13 cellular contexts compared by ENCODE assay signal in genomic region chr1:234618726-234619049, GRCh38. TPM values are rescaled to one million over a fixed set of nuclear protein-coding genes. Genes with fewer than 3 reads are reported as not detected.
DNase-seq lines count a peak whose midpoint lies in the region; ATAC-seq, FAIRE-seq and TF ChIP-seq lines count a peak whose summit lies in the region.
"Had no signal": no experiment of that assay in that cellular context is flagged by ENCODE, and none has a peak within 500 bp of the region (broad histone marks: within the 10 kb centered on the region; RNA-seq: fewer than 3 reads in every experiment).

No MANE protein-coding gene starts in this region.

- H3K4me1 ChIP-seq in heart left ventricle (peaks cover 3 to 54% (median 23%) of the 10 kb centered on the region in 12 donors), H1 (replicated peaks in 1 of 4; ENCODE audit: control insufficient read depth in 3 of 4, insufficient read depth in 4 of 4, low read length in 3 of 4) (peaks cover 0 to 12% (median 5%) of the 10 kb centered on the region in 4 experiments; a peak in 3 of 7 replicates), muscle layer of duodenum (ENCODE audit: control insufficient read depth in 1 of 2, insufficient read depth in 2 of 2, low read length in 2 of 2) (peaks cover 11 to 29% of the 10 kb centered on the region in 2 donors), upper lobe of right lung (peaks cover 55% of the 10 kb centered on the region)

- H3K27ac Mint-ChIP-seq in activated T-helper 2 cell treated with anti-CD3 and anti-CD28 coated beads, Interferon-gamma antibody, Interleukin-2, Interleukin-4, amounts not matched to agents 10 μg/mL and 5 μg/mL and 100 μg/mL, durations not matched to agents 14 hours and 24 hours and 36 hours: no peak overlapping the region
- H3K27ac Mint-ChIP-seq: naive B cell had no signal

- no peaks in the 10 kb centered on the region for H3K27me3 ChIP-seq in heart left ventricle
- H3K27me3 ChIP-seq in H1 (replicated peaks in 1 of 4; ENCODE audit: control insufficient read depth in 3 of 4, extremely low read depth in 1 of 4, insufficient read depth in 3 of 4, low read length in 3 of 4): no peaks in the 10 kb centered on the region
- no peaks in the 10 kb centered on the region for H3K27me3 ChIP-seq in muscle layer of duodenum (ENCODE audit: low read depth, low read length)
- H3K27me3 ChIP-seq in upper lobe of right lung: no peaks in the 10 kb centered on the region

- H3K4me3 Mint-ChIP-seq in activated T-helper 2 cell treated with anti-CD3 and anti-CD28 coated beads, Interferon-gamma antibody, Interleukin-2, Interleukin-4, amounts not matched to agents 10 μg/mL and 5 μg/mL and 100 μg/mL, durations not matched to agents 14 hours and 24 hours and 36 hours (ENCODE audit: low read depth): no peak overlapping the region
- H3K4me3 Mint-ChIP-seq: naive B cell had no signal

- H3K23me2 ChIP-seq in H1 (ENCODE audit: low read depth, low read length): no peaks in the 10 kb centered on the region

- H4K20me1 ChIP-seq in H1 (replicated peaks in 1 of 2; ENCODE audit: control insufficient read depth in 1 of 2, insufficient read depth in 2 of 2, low read length in 2 of 2): no peaks in the 10 kb centered on the region

- H2AFZ ChIP-seq in H1 (ENCODE audit: low read length): no peak overlapping the region

- intact Hi-C loops in heart left ventricle (cut with DNase I) (loop anchor here in 5 of 10 donors (10.0 kb wide), 5 partner anchors 266 to 376 kb away; no protein-coding TSS in a partner anchor), Right ventricle myocardium superior (cut with DNase I) (no loop called here), upper lobe of right lung (cut with DNase I) (no loop called here)
- intact Hi-C loops in activated T-helper 2 cell treated with anti-CD3 and anti-CD28 coated beads, Interferon-gamma antibody, Interleukin-2, Interleukin-4, amounts not matched to agents 10 μg/mL and 5 μg/mL and 100 μg/mL, durations not matched to agents 14 hours and 24 hours and 36 hours (cut with micrococcal nuclease): no loop called here

- peak overlapping the region; percentile 3; the same call in 1 of the 2 replicates for H2BK12ac ChIP-seq in H1 (ENCODE audit: low read depth, low read length)

- peaks cover 25% of the 10 kb centered on the region for H3K4me1 Mint-ChIP-seq in activated T-helper 2 cell treated with anti-CD3 and anti-CD28 coated beads, Interferon-gamma antibody, Interleukin-2, Interleukin-4, amounts not matched to agents 10 μg/mL and 5 μg/mL and 100 μg/mL, durations not matched to agents 14 hours and 24 hours and 36 hours (ENCODE audit: low read depth)

- CTCF ChIA-PET in H1 (lab: Charles Lee; ENCODE audit: partially characterized antibody): interaction anchor here (1.2 kb wide), 1 partner anchor 473 kb away, joined by 3 read pairs; no protein-coding TSS in a partner anchor

- H3K27me3 Mint-ChIP-seq in activated T-helper 2 cell treated with anti-CD3 and anti-CD28 coated beads, Interferon-gamma antibody, Interleukin-2, Interleukin-4, amounts not matched to agents 10 μg/mL and 5 μg/mL and 100 μg/mL, durations not matched to agents 14 hours and 24 hours and 36 hours (ENCODE audit: low read depth): no peaks in the 10 kb centered on the region
- H3K27me3 Mint-ChIP-seq: naive B cell had no signal

- H3K36me3 ChIP-seq in heart left ventricle (no peaks in the 10 kb centered on the region), H1 (ENCODE audit: control insufficient read depth in 2 of 4, insufficient read depth in 4 of 4, low read length in 3 of 4) (no peaks in the 10 kb centered on the region), muscle layer of duodenum (ENCODE audit: control insufficient read depth in 1 of 2, insufficient read depth in 2 of 2, low read length in 2 of 2) (peaks cover 0 to 13% of the 10 kb centered on the region in 2 donors), upper lobe of right lung (no peaks in the 10 kb centered on the region)

- no peak overlapping the region for H3K9ac ChIP-seq in H1 (replicated peaks in 1 of 4; ENCODE audit: extremely low read depth in 1 of 4, low read depth in 3 of 4, low read length in 3 of 4)

- H2BK120ac ChIP-seq in H1 (replicated peaks; ENCODE audit: low read depth, low read length): peak overlapping the region; percentile 96

- DNase-seq in heart left ventricle: no peak
- no peak for DNase-seq in Right ventricle myocardium superior
- DNase-seq in H1 (ENCODE audit: low read depth in 1 of 2, low spot score in 2 of 2): no peak
- DNase-seq in upper lobe of right lung: no peak
- DNase-seq in activated T-helper 2 cell treated with anti-CD3 and anti-CD28 coated beads, Interferon-gamma antibody, Interleukin-2, Interleukin-4, amounts not matched to agents 10 μg/mL and 5 μg/mL and 100 μg/mL, durations not matched to agents 14 hours and 24 hours and 36 hours (ENCODE audit: low spot score): no peak
- DNase-seq in NCI-H1436 (lab: John Stamatoyannopoulos, UW): no peak
- DNase-seq: activated T-cell treated with anti-CD3 and anti-CD28 coated beads for 4 hours; central memory CD4-positive, alpha-beta T cell; GOT3; naive B cell; stimulated activated CD4-positive, alpha-beta T cell treated with anti-CD3 and anti-CD28 coated beads, Interleukin-2, amount 100 ng/mL, for 48 hours had no signal

- 67 to 82% (median 79%) methylated on average over 5 of the region's 5 CpGs for WGBS in heart left ventricle, 4 donors
- 74% methylated on average over 5 of the region's 5 CpGs; no CpG with 5 or more reads in 1 of the 2 experiments for WGBS in H1 (ENCODE audit: extremely low coverage in 1 of 2, insufficient coverage in 1 of 2, insufficient read length in 1 of 2, insufficient replicate concordance in 2 of 2, low coverage in 1 of 2, low lambda C conversion rate in 2 of 2, missing lambda C conversion rate in 1 of 2), 2 experiments

- no peak overlapping the region for H3K14ac ChIP-seq in H1 (ENCODE audit: insufficient read length)

- H3K9me3 ChIP-seq in heart left ventricle (no peaks in the 10 kb centered on the region), H1 (ENCODE audit: insufficient read depth in 2 of 2, low read depth in 1 of 2, low read length in 1 of 2) (no peaks in the 10 kb centered on the region), muscle layer of duodenum (ENCODE audit: control insufficient read depth in 1 of 2, low read length in 2 of 2) (no peaks in the 10 kb centered on the region), upper lobe of right lung (no peaks in the 10 kb centered on the region)

- no peak overlapping the region for H4K8ac ChIP-seq in H1 (ENCODE audit: extremely low read depth, insufficient read depth, low read length)

- H3K79me1 ChIP-seq in H1 (ENCODE audit: low read depth, low read length): no peaks in the 10 kb centered on the region

- peak overlapping the region; percentile 18 for H4K5ac ChIP-seq in H1 (ENCODE audit: insufficient read length, low read depth, low read length)

- H3K23ac ChIP-seq in H1 (ENCODE audit: insufficient read length): no peak overlapping the region

- peak overlapping the region; percentile 50; the same call in 1 of the 2 replicates for H2BK20ac ChIP-seq in H1 (ENCODE audit: low read length)

- H3K27ac ChIP-seq in heart left ventricle (peak overlapping the region in 8 of 12 donors; percentile 12 to 58 (median 47)), H1 (ENCODE audit: low read depth, low read length) (no peak overlapping the region), muscle layer of duodenum (ENCODE audit: low read length) (peak overlapping the region; percentile 62), upper lobe of right lung (peak overlapping the region; percentile 81)

- POLR2A ChIA-PET in H1 (lab: Charles Lee; ENCODE audit: partially characterized antibody): interaction anchor here (1.0 to 1.3 kb wide), 2 partner anchors 9 to 13 kb away, joined by 3 to 4 read pairs; no protein-coding TSS in a partner anchor

- H3K18ac ChIP-seq in H1 (ENCODE audit: extremely low read depth, low read length): no peak overlapping the region

- TF ChIP-seq RAD21 in H1 (IDR thresholded peaks at IDR 0.05 in 1 of 2, conservative IDR thresholded peaks at IDR 0.05 in 1 of 2; ENCODE audit: low read depth in 2 of 2, low read length in 2 of 2): no peak

- H3K4me3 ChIP-seq in heart left ventricle (no peak overlapping the region), H1 (ENCODE audit: extremely low read depth in 1 of 4, insufficient read depth in 2 of 4, low read depth in 3 of 4, low read length in 4 of 4) (no peak overlapping the region), muscle layer of duodenum (ENCODE audit: low read depth in 1 of 2, low read length in 2 of 2) (no peak overlapping the region), upper lobe of right lung (no peak overlapping the region)

- H3K56ac ChIP-seq in H1 (replicated peaks; ENCODE audit: insufficient read length, low read depth, low read length): peak overlapping the region; percentile 17

- no peaks in the 10 kb centered on the region for H3K79me2 ChIP-seq in H1 (ENCODE audit: control insufficient read depth in 1 of 2, insufficient read depth in 2 of 2, low read length in 2 of 2)

- no peak for TF ChIP-seq EP300 in H1 (IDR thresholded peaks at IDR 0.05; ENCODE audit: borderline replicate concordance in 1 of 2, low read depth in 2 of 2, low read length in 2 of 2)

- TF ChIP-seq POLR2A in heart left ventricle (IDR thresholded peaks at IDR 0.05): no peak
- no peak for TF ChIP-seq POLR2A in H1 (IDR thresholded peaks at IDR 0.05; ENCODE audit: control extremely low read depth in 1 of 2, low read depth in 2 of 2, low read length in 2 of 2)

- H3K9me3 Mint-ChIP-seq in activated T-helper 2 cell treated with anti-CD3 and anti-CD28 coated beads, Interferon-gamma antibody, Interleukin-2, Interleukin-4, amounts not matched to agents 10 μg/mL and 5 μg/mL and 100 μg/mL, durations not matched to agents 14 hours and 24 hours and 36 hours: no peaks in the 10 kb centered on the region
- H3K9me3 Mint-ChIP-seq: naive B cell had no signal

- no peak overlapping the region for H3K4me2 ChIP-seq in H1 (ENCODE audit: insufficient read depth in 1 of 2, low read depth in 2 of 2, low read length in 2 of 2)

- H3K4ac ChIP-seq in H1 (replicated peaks; ENCODE audit: insufficient read length, low read depth, low read length): no peak overlapping the region

- H4K91ac ChIP-seq in H1 (replicated peaks; ENCODE audit: insufficient read length, low read length): peak overlapping the region; percentile 64

- ATAC-seq in heart left ventricle (no peak), Right ventricle myocardium superior (ENCODE audit: poor library complexity) (no peak), upper lobe of right lung (no peak), HG02870 (IDR thresholded peaks at IDR 0.05; ENCODE audit: unreplicated experiment) (no peak)

- H2AK5ac ChIP-seq in H1 (ENCODE audit: low read depth, low read length): no peak overlapping the region; the same call in 1 of the 2 replicates

- TF ChIP-seq CTCF in heart left ventricle (IDR thresholded peaks at IDR 0.05) (no peak), H1 (IDR thresholded peaks at IDR 0.05; ENCODE audit: control extremely low read depth in 1 of 3, insufficient read depth in 1 of 3, low read depth in 1 of 3, low read length in 3 of 3) (no peak), upper lobe of right lung (IDR thresholded peaks at IDR 0.05) (no peak)

- FAIRE-seq in H1 (lab: Jason Lieb, UNC): no peak

- no peaks in the 10 kb centered on the region for H3K36me3 Mint-ChIP-seq in activated T-helper 2 cell treated with anti-CD3 and anti-CD28 coated beads, Interferon-gamma antibody, Interleukin-2, Interleukin-4, amounts not matched to agents 10 μg/mL and 5 μg/mL and 100 μg/mL, durations not matched to agents 14 hours and 24 hours and 36 hours (ENCODE audit: low read depth)
- H3K36me3 Mint-ChIP-seq: naive B cell had no signal

- no peak overlapping the region for H2BK15ac ChIP-seq in H1 (ENCODE audit: low read length)

- peak overlapping the region; percentile 90; the same call in 1 of the 2 replicates for H2BK5ac ChIP-seq in H1 (ENCODE audit: low read depth, low read length)

RNA-seq across cellular contexts. Expression of gene IRF2BP2, which starts 8.7 kb away (rescaled TPM):
- 100 to 1,000 TPM in 4 of 9 donors, 10 to 100 TPM in 5; 76.7 to 126 (median 81.3) TPM for total RNA-seq in heart left ventricle
- 10 to 100 TPM; 36.1 to 77.4 TPM for polyA plus RNA-seq in heart left ventricle
- total RNA-seq in Right ventricle myocardium superior: 119 TPM
- 67.5 and 68.9 TPM in 2 replicates for total RNA-seq in H1 (2021; fragmentation: NEBNext Ultra II Directional; extraction: Animal tissue kit (Norgen Biotek cat#: 25700))
- polyA plus RNA-seq in H1 (2011; rRNA removed): 24.9 and 36.0 TPM in 2 replicates
- 14.9 TPM for polyA plus RNA-seq in H1 (2011; cell fraction: cytosol; rRNA removed)
- polyA plus RNA-seq in H1 (2011; cell fraction: nucleus; rRNA removed): 108 TPM
- polyA plus RNA-seq in H1 (2012, experiment 1 of 2): 22.9 to 44.8 TPM (median 38.6 TPM) in 4 replicates
- 26.3 TPM for polyA plus RNA-seq in H1 (2012, experiment 2 of 2)
- polyA plus RNA-seq in H1 (2013, experiment 1 of 2): 31.8 TPM
- polyA plus RNA-seq in H1 (2013, experiment 2 of 2): 31.3 TPM
- 22.1 and 38.7 TPM in 2 replicates for polyA minus RNA-seq in H1 (2011; rRNA and poly(A)+ RNA removed)
- polyA minus RNA-seq in H1 (2011; cell fraction: cytosol; rRNA and poly(A)+ RNA removed): 41.8 TPM
- 37.3 TPM for polyA minus RNA-seq in H1 (2011; cell fraction: nucleus; rRNA and poly(A)+ RNA removed)
- 161 TPM for total RNA-seq in upper lobe of right lung
- 276 and 292 TPM in 2 replicates for total RNA-seq in activated T-helper 2 cell treated with anti-CD3 and anti-CD28 coated beads, Interferon-gamma antibody, Interleukin-2, Interleukin-4, amounts not matched to agents 10 μg/mL and 5 μg/mL and 100 μg/mL, durations not matched to agents 14 hours and 24 hours and 36 hours
